ENCODE assay signal across 8 cellular contexts in the genomic region with DNA sequence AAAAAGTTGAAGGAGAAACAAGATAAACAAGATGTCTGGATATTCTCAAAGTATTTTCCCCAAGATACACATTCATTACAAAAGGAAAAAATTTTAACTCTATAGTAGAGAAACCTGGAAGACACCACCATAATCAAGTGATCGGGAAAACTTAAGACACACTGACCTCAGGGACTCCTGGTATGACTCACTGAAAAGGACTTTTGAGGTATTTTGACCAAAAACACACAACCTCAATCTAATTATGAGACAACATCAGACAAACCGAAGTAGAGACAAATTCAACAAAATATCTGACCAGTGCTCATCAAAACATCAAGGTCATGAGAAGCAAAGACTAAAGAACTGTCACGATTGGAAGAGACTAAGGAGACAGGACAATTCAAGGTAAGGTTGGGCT. TPM values are rescaled to one million over a fixed set of nuclear protein-coding genes. Genes with fewer than 3 reads are reported as not detected.
DNase-seq lines count a peak whose midpoint lies in the region; ATAC-seq lines count a peak whose summit lies in the region.

No MANE protein-coding gene starts in this region.

- H3K27me3 Mint-ChIP-seq in activated CD8-positive, alpha-beta T cell treated with anti-CD3 and anti-CD28 coated beads, Interleukin-2, amount 10 ng/mL, durations not matched to agents 7 days and 5 days (ENCODE audit: low read depth) = no peaks in the 10 kb centered on the region
- no peaks in the 10 kb centered on the region for H3K27me3 Mint-ChIP-seq in memory B cell

- peak; percentile 40 for ATAC-seq in GM19468 (IDR thresholded peaks at IDR 0.05; ENCODE audit: extremely low read depth, unreplicated experiment)
- ATAC-seq in activated CD8-positive, alpha-beta T cell treated with anti-CD3 and anti-CD28 coated beads, Interleukin-2, amount 10 ng/mL, durations not matched to agents 7 days and 5 days = no peak
- ATAC-seq in memory B cell (ENCODE audit: low read depth) = no peak
- no peak for ATAC-seq in HG02571 (IDR thresholded peaks at IDR 0.05; ENCODE audit: unreplicated experiment)

- peak overlapping the region; percentile 80 for H3K27ac Mint-ChIP-seq in activated CD8-positive, alpha-beta T cell treated with anti-CD3 and anti-CD28 coated beads, Interleukin-2, amount 10 ng/mL, durations not matched to agents 7 days and 5 days
- peak overlapping the region; percentile 98 for H3K27ac Mint-ChIP-seq in memory B cell

- H3K4me1 Mint-ChIP-seq in activated CD8-positive, alpha-beta T cell treated with anti-CD3 and anti-CD28 coated beads, Interleukin-2, amount 10 ng/mL, durations not matched to agents 7 days and 5 days (ENCODE audit: low read depth) = peaks cover 74% of the 10 kb centered on the region
- peaks cover 45% of the 10 kb centered on the region for H3K4me1 Mint-ChIP-seq in memory B cell

- no peaks in the 10 kb centered on the region for H3K9me3 Mint-ChIP-seq in activated CD8-positive, alpha-beta T cell treated with anti-CD3 and anti-CD28 coated beads, Interleukin-2, amount 10 ng/mL, durations not matched to agents 7 days and 5 days (ENCODE audit: insufficient read depth)
- H3K9me3 Mint-ChIP-seq in memory B cell = no peaks in the 10 kb centered on the region

- H3K36me3 Mint-ChIP-seq in activated CD8-positive, alpha-beta T cell treated with anti-CD3 and anti-CD28 coated beads, Interleukin-2, amount 10 ng/mL, durations not matched to agents 7 days and 5 days (ENCODE audit: low read depth) = peaks cover 57% of the 10 kb centered on the region
- H3K36me3 Mint-ChIP-seq in memory B cell = peaks cover 4% of the 10 kb centered on the region

- DNase-seq in A172 (ENCODE audit: low spot score) = peak; percentile 46
- no peak for DNase-seq in activated CD8-positive, alpha-beta T cell treated with anti-CD3 and anti-CD28 coated beads, Interleukin-2, amount 10 ng/mL, durations not matched to agents 7 days and 5 days
- no peak for DNase-seq in memory B cell (ENCODE audit: low spot score in 2 of 2)
- no peak for DNase-seq in NCI-H510A (lab: John Stamatoyannopoulos, UW)
- no peak for DNase-seq in NCI-H187 (lab: John Stamatoyannopoulos, UW)
- no peak for DNase-seq in KBM-7

- CTCF ChIA-PET in activated CD8-positive, alpha-beta T cell treated with anti-CD3 and anti-CD28 coated beads, Interleukin-2, amount 10 ng/mL, durations not matched to agents 7 days and 5 days (lab: Charles Lee) = interaction anchor here (1.5 to 7.4 kb wide), 6 partner anchors 9 to 45 kb away, joined by 6 to 92 read pairs (median 20); no protein-coding TSS in a partner anchor

- in situ Hi-C loops in KBM-7 (cut with MboI; ENCODE audit: low pct_unique_long_range_greater_than_20kb, low sequenced_read_pairs) = no loop called here

- H3K4me3 Mint-ChIP-seq in activated CD8-positive, alpha-beta T cell treated with anti-CD3 and anti-CD28 coated beads, Interleukin-2, amount 10 ng/mL, durations not matched to agents 7 days and 5 days = peak overlapping the region; percentile 81
- H3K4me3 Mint-ChIP-seq in memory B cell = peak overlapping the region; percentile 84

- POLR2A ChIA-PET in activated CD8-positive, alpha-beta T cell treated with anti-CD3 and anti-CD28 coated beads, Interleukin-2, amount 10 ng/mL, durations not matched to agents 7 days and 5 days (lab: Charles Lee) = interaction anchor here (1.1 kb wide), 1 partner anchor 16 kb away, joined by 3 read pairs; no protein-coding TSS in a partner anchor

RNA-seq across cellular contexts. Expression of a gene that starts 34.7 kb away (rescaled TPM):
- 22.4 and 26.1 TPM in 2 replicates for total RNA-seq in A172 (2014; rRNA removed; shearing (Covaris generic))
- 10 to 100 TPM; 77.5 TPM for total RNA-seq in activated CD8-positive, alpha-beta T cell treated with anti-CD3 and anti-CD28 coated beads, Interleukin-2, amount 10 ng/mL, durations not matched to agents 7 days and 5 days
